ENCODE assay signal across 22 cellular contexts in the genomic region with DNA sequence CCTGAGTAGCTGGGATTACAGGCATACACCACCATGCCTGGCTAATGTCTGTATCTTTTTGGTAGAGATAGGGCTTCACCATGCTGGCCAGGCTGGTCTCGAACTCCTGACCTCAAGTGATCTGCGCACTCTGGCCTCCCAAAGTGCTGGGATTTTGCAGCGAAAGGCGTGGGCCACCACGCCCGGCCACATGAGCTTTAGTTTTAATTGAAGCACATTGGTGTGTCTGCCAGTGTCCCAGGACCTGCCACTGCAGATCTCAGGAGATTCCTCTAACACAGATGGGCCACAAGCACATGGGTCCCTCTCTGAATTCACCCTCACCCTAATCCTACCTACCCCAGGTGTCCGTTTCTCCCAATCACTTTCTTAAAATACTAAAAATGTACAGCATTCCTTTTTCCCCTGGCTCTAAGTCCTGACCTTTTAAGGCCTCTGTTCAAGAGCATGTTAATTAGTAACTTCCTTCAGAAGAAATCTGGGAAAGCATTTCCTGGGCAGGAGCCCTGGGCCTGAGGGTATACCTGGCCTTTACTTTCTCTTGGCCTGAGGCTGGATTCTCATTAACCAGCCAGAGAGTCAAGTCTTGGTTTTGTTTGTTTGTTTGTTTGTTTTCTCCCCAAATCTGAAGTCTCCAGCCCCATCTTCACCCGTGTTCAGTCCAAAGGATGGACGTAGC.
A peak's percentile ranks its signal among the peaks of the same experiment; 100 is the strongest.
DNase-seq lines count a peak whose midpoint lies in the region; ATAC-seq, FAIRE-seq and TF ChIP-seq lines count a peak whose summit lies in the region.
"Had no signal": no experiment of that assay in that cellular context is flagged by ENCODE, and none has a peak within 500 bp of the region (broad histone marks: within the 10 kb centered on the region; RNA-seq: fewer than 3 reads in every experiment).

No MANE protein-coding gene starts in this region.

- peaks cover 39% of the 10 kb centered on the region for H3K36me3 Mint-ChIP-seq in GM23338 (ENCODE audit: low read depth)
- H3K36me3 Mint-ChIP-seq: CD14-positive monocyte; natural killer cell treated with Interleukin-12 subunit alpha and Interleukin-12 subunit beta and Interleukin-15 and Interleukin-18, amount 100 ng/mL, for 72 hours had no signal

- TF ChIP-seq EP300 in HepG2 (IDR thresholded peaks at IDR 0.05; ENCODE audit: low read depth in 2 of 2, low read length in 2 of 2) (no peak), HepG2 (CRISPR knock-in tag; IDR thresholded peaks at IDR 0.05; ENCODE audit: borderline replicate concordance) (no peak)

- POLR2A ChIA-PET in endothelial cell of umbilical vein (lab: Charles Lee), result no interaction called here
- POLR2A ChIA-PET in HepG2 (lab: Yijun Ruan, JAX), result no interaction called here
- POLR2A ChIA-PET in PC-3 (lab: Charles Lee; ENCODE audit: unreplicated experiment), result no interaction called here

- no peaks in the 10 kb centered on the region for H3K27me3 ChIP-seq in GM23338 (ENCODE audit: insufficient read depth)
- H3K27me3 ChIP-seq in endothelial cell of umbilical vein (ENCODE audit: control insufficient read depth in 2 of 2, insufficient read depth in 2 of 2, low read length in 2 of 2), result no peaks in the 10 kb centered on the region
- H3K27me3 ChIP-seq in HepG2 (ENCODE audit: control insufficient read depth in 1 of 2, insufficient read depth in 2 of 2, low read length in 2 of 2), result no peaks in the 10 kb centered on the region
- no peaks in the 10 kb centered on the region for H3K27me3 ChIP-seq in brain microvascular endothelial cell (replicated peaks)
- H3K27me3 ChIP-seq in PC-3 (ENCODE audit: low read length), result no peaks in the 10 kb centered on the region

- H3K4me3 Mint-ChIP-seq in GM23338, result no peak overlapping the region
- H3K4me3 Mint-ChIP-seq: CD14-positive monocyte; H9; natural killer cell treated with Interleukin-12 subunit alpha and Interleukin-12 subunit beta and Interleukin-15 and Interleukin-18, amount 100 ng/mL, for 72 hours had no signal

- H3K9ac ChIP-seq in endothelial cell of umbilical vein (replicated peaks; ENCODE audit: extremely low read depth, insufficient read depth, low read length) (no peak overlapping the region), HepG2 (ENCODE audit: insufficient read depth, low read depth, low read length) (no peak overlapping the region), PC-3 (ENCODE audit: low read length) (no peak overlapping the region)

- H3K4me2 ChIP-seq in GM23338, result no peak overlapping the region
- no peak overlapping the region for H3K4me2 ChIP-seq in endothelial cell of umbilical vein (ENCODE audit: insufficient read depth, low read length)
- H3K4me2 ChIP-seq in HepG2 (ENCODE audit: low read depth, low read length), result 0 out of 2 replicates have a peak overlapping the region, but pooled peaks have one; percentile 13
- H3K4me2 ChIP-seq in PC-3 (ENCODE audit: low read length), result no peak overlapping the region

- H3K9me3 Mint-ChIP-seq in GM23338, result no peaks in the 10 kb centered on the region
- H3K9me3 Mint-ChIP-seq: H9; natural killer cell treated with Interleukin-12 subunit alpha and Interleukin-12 subunit beta and Interleukin-15 and Interleukin-18, amount 100 ng/mL, for 72 hours had no signal

- TF ChIP-seq RAD21 in HepG2 (CRISPR knock-in tag; IDR thresholded peaks at IDR 0.05), result no peak

- TF ChIP-seq CTCF in GM23338 (conservative IDR thresholded peaks at IDR 0.05; ENCODE audit: low read depth in 2 of 2), result no peak
- no peak for TF ChIP-seq CTCF in endothelial cell of umbilical vein (IDR thresholded peaks at IDR 0.05; ENCODE audit: extremely low read depth in 1 of 2, insufficient read depth in 1 of 2, low read depth in 1 of 2, low read length in 2 of 2)
- no peak for TF ChIP-seq CTCF in HepG2 (CRISPR knock-in tag; IDR thresholded peaks at IDR 0.05)
- TF ChIP-seq CTCF in brain microvascular endothelial cell (IDR thresholded peaks at IDR 0.05; ENCODE audit: low read depth, low read length, missing control alignments), result no peak
- TF ChIP-seq CTCF in PC-3 (conservative IDR thresholded peaks at IDR 0.05; ENCODE audit: low read depth, low read length), result no peak

- H3K79me2 ChIP-seq in GM23338 (replicated peaks; ENCODE audit: insufficient read depth) (no peaks in the 10 kb centered on the region), endothelial cell of umbilical vein (ENCODE audit: control insufficient read depth, insufficient read depth, low read length) (peaks cover 13% of the 10 kb centered on the region), HepG2 (ENCODE audit: insufficient read depth, low read length) (no peaks in the 10 kb centered on the region), PC-3 (ENCODE audit: low read length) (no peaks in the 10 kb centered on the region)

- peak overlapping the region; percentile 76; the same call in 1 of the 2 replicates for H3K27ac ChIP-seq in GM23338 (ENCODE audit: low read depth)
- no peak overlapping the region for H3K27ac ChIP-seq in endothelial cell of umbilical vein (ENCODE audit: insufficient read depth, low read depth, low read length)
- H3K27ac ChIP-seq in HepG2 (ENCODE audit: extremely low read length, insufficient read depth, low read length), result no peak overlapping the region
- no peak overlapping the region for H3K27ac ChIP-seq in brain microvascular endothelial cell
- no peak overlapping the region for H3K27ac ChIP-seq in PC-3 (ENCODE audit: low read length)

- H3F3A ChIP-seq in GM23338 (replicated peaks; ENCODE audit: low read depth) (0 out of 2 replicates have a peak, but pooled peaks cover 4% of the 10 kb centered on the region), PC-3 (ENCODE audit: low read length, unreplicated experiment) (no peaks in the 10 kb centered on the region)

- H3K27me3 Mint-ChIP-seq in GM23338 (ENCODE audit: insufficient read depth, low read depth, poor library complexity), result peaks cover 4% of the 10 kb centered on the region
- H3K27me3 Mint-ChIP-seq: natural killer cell treated with Interleukin-12 subunit alpha and Interleukin-12 subunit beta and Interleukin-15 and Interleukin-18, amount 100 ng/mL, for 72 hours had no signal

- H3K4me1 Mint-ChIP-seq in GM23338, result peaks cover 30% of the 10 kb centered on the region
- H3K4me1 Mint-ChIP-seq: CD14-positive monocyte had no signal

- 63% methylated on average over 8 of the region's 9 CpGs for WGBS in HepG2 (ENCODE audit: low lambda C conversion rate)

- H3K27ac Mint-ChIP-seq in GM23338, result peak overlapping the region; percentile 30; the same call in 1 of the 2 replicates
- H3K27ac Mint-ChIP-seq: natural killer cell treated with Interleukin-12 subunit alpha and Interleukin-12 subunit beta and Interleukin-15 and Interleukin-18, amount 100 ng/mL, for 72 hours had no signal

- H4K20me1 ChIP-seq in GM23338 (replicated peaks; ENCODE audit: insufficient read depth) (no peaks in the 10 kb centered on the region), endothelial cell of umbilical vein (replicated peaks; ENCODE audit: control insufficient read depth, extremely low read depth, insufficient read depth, low read length) (no peaks in the 10 kb centered on the region), HepG2 (ENCODE audit: insufficient read depth, low read length) (no peaks in the 10 kb centered on the region), PC-3 (ENCODE audit: low read length) (no peaks in the 10 kb centered on the region)

- H3K9me2 ChIP-seq in GM23338 (ENCODE audit: insufficient read depth) (peaks cover 5% of the 10 kb centered on the region; the same call in 1 of the 2 replicates), PC-3 (replicated peaks; ENCODE audit: low read length) (no peaks in the 10 kb centered on the region)

- peaks cover 21% of the 10 kb centered on the region for H3K4me1 ChIP-seq in GM23338 (ENCODE audit: insufficient read depth)
- H3K4me1 ChIP-seq in endothelial cell of umbilical vein (ENCODE audit: control insufficient read depth, extremely low read depth, insufficient read depth, low read length), result no peaks in the 10 kb centered on the region
- H3K4me1 ChIP-seq in HepG2 (ENCODE audit: insufficient read depth, low read length), result peaks cover 23% of the 10 kb centered on the region
- no peaks in the 10 kb centered on the region for H3K4me1 ChIP-seq in PC-3 (ENCODE audit: insufficient read depth, low read length)

- DNase-seq in GM23338 (ENCODE audit: low spot score) (no peak), endothelial cell of umbilical vein (ENCODE audit: low read depth, low spot score) (no peak), HepG2 (ENCODE audit: low spot score) (no peak), renal cortical epithelial cell (ENCODE audit: low read depth) (peak; percentile 83), NCI-H1436 (lab: John Stamatoyannopoulos, UW) (no peak), brain microvascular endothelial cell (no peak), PC-3 (no peak)
- DNase-seq: activated CD4-positive, alpha-beta T cell treated with anti-CD3 and anti-CD28 coated beads for 1 hour; activated gamma-delta T cell; activated T-cell treated with anti-CD3 and anti-CD28 coated beads, Interleukin-2, amount 50 U/mL, for 1 hour; effector CD8-positive, alpha-beta T cell; H9; midbrain; NCI-H2081; NCI-H226; NCI-H748 treated with DMSO at 0.1 percent for 48 hours; RPMI8226; substantia nigra had no signal

- H3K4me3 ChIP-seq in GM23338 (no peak overlapping the region), endothelial cell of umbilical vein (replicated peaks in 1 of 3; ENCODE audit: insufficient read depth in 1 of 3, low read depth in 1 of 3, low read length in 3 of 3) (no peak overlapping the region), HepG2 (replicated peaks in 1 of 3; ENCODE audit: insufficient read depth in 1 of 3, low read depth in 2 of 3, low read length in 3 of 3) (no peak overlapping the region), brain microvascular endothelial cell (ENCODE audit: low read depth, low read length) (no peak overlapping the region), PC-3 (ENCODE audit: low read length) (no peak overlapping the region)

- no peaks in the 10 kb centered on the region for H3K9me1 ChIP-seq in endothelial cell of umbilical vein (replicated peaks; ENCODE audit: control insufficient read depth, extremely low read depth, insufficient read depth, low read length)

- H3K36me3 ChIP-seq in GM23338 (ENCODE audit: insufficient read depth) (0 out of 2 replicates have a peak, but pooled peaks cover 8% of the 10 kb centered on the region), endothelial cell of umbilical vein (ENCODE audit: control insufficient read depth in 2 of 2, extremely low read depth in 1 of 2, insufficient read depth in 2 of 2, low read length in 2 of 2) (peaks cover 33 to 40% of the 10 kb centered on the region in 2 experiments), HepG2 (replicated peaks in 1 of 2; ENCODE audit: control insufficient read depth in 1 of 2, insufficient read depth in 2 of 2, low read length in 2 of 2) (no peaks in the 10 kb centered on the region), brain microvascular endothelial cell (replicated peaks) (peaks cover 93% of the 10 kb centered on the region), PC-3 (ENCODE audit: low read depth, low read length) (no peaks in the 10 kb centered on the region)

- in situ Hi-C loops in HepG2 (cut with HindIII; ENCODE audit: extremely low pct_ligation_motif_present, low pct_unique_long_range_greater_than_20kb) (no loop called here), brain microvascular endothelial cell (cut with HindIII; ENCODE audit: low pct_ligation_motif_present, low sequenced_read_pairs) (no loop called here)

- intact Hi-C loops in endothelial cell of umbilical vein (cut with micrococcal nuclease) (no loop called here), HepG2 (cut with micrococcal nuclease; ENCODE audit: unreplicated experiment) (no loop called here), PC-3 (cut with micrococcal nuclease) (no loop called here)

- no peaks in the 10 kb centered on the region for H3K9me3 ChIP-seq in endothelial cell of umbilical vein (replicated peaks; ENCODE audit: control insufficient read depth, insufficient read depth, low read length)
- H3K9me3 ChIP-seq in HepG2 (ENCODE audit: low read length), result no peaks in the 10 kb centered on the region
- no peaks in the 10 kb centered on the region for H3K9me3 ChIP-seq in PC-3 (ENCODE audit: low read length)

- ATAC-seq in GM23338 (no peak), HepG2 (peak; percentile 82), PC-3 (no peak)
- ATAC-seq: natural killer cell treated with Interleukin-12 subunit alpha and Interleukin-12 subunit beta and Interleukin-15 and Interleukin-18, amount 100 ng/mL, for 72 hours had no signal

- no TSS peak for BruUV-seq in endothelial cell of umbilical vein (replicated peaks; lab: Mats Ljungman, UMichigan)
- no TSS peak for BruUV-seq in HepG2 (replicated peaks; lab: Mats Ljungman, UMichigan)
- BruUV-seq in PC-3 (replicated peaks; lab: Mats Ljungman, UMichigan), result no TSS peak

- no peak for TF ChIP-seq POLR2A in endothelial cell of umbilical vein (IDR thresholded peaks at IDR 0.05; ENCODE audit: low read depth, low read length)
- TF ChIP-seq POLR2A in HepG2 (IDR thresholded peaks at IDR 0.05; ENCODE audit: insufficient read depth in 1 of 2, low read depth in 2 of 2, low read length in 2 of 2), result no peak

- no peak for FAIRE-seq in endothelial cell of umbilical vein (lab: Jason Lieb, UNC)
- FAIRE-seq in HepG2 (lab: Jason Lieb, UNC), result no peak
- FAIRE-seq: TTC549, urothelium cell line had no signal

- no peak overlapping the region for H2AFZ ChIP-seq in GM23338
- no peak overlapping the region for H2AFZ ChIP-seq in endothelial cell of umbilical vein (ENCODE audit: low read depth, low read length)
- no peak overlapping the region for H2AFZ ChIP-seq in HepG2 (ENCODE audit: low read length)
- H2AFZ ChIP-seq in PC-3 (ENCODE audit: low read length), result no peak overlapping the region

- CTCF ChIA-PET in endothelial cell of umbilical vein (lab: Charles Lee) (interaction anchor here (1.0 to 3.0 kb wide), 2 partner anchors 10 to 108 kb away, joined by 3 to 13 read pairs; no protein-coding TSS in a partner anchor), HepG2 (lab: Yijun Ruan, JAX; ENCODE audit: low intra/inter-chr PET ratio, low total read pairs) (no interaction called here), PC-3 (lab: Charles Lee) (no interaction called here)

- dilution Hi-C loops in endothelial cell of umbilical vein (cut with MboI; ENCODE audit: extremely low pct_ligation_motif_present, low sequenced_read_pairs), result no loop called here
